In genomic region chr7:39664585-39664984, GRCh38 we compare ENCODE assay signal across 19 cellular contexts. TPM values are rescaled to one million over a fixed set of nuclear protein-coding genes. Genes with fewer than 3 reads are reported as not detected.
DNase-seq lines count a peak whose midpoint lies in the region; FAIRE-seq and TF ChIP-seq lines count a peak whose summit lies in the region.
"Had no signal": no experiment of that assay in that cellular context is flagged by ENCODE, and none has a peak within 500 bp of the region (broad histone marks: within the 10 kb centered on the region; RNA-seq: fewer than 3 reads in every experiment).

No MANE protein-coding gene starts in this region.

- H3K4me1 Mint-ChIP-seq in endothelial cell (ENCODE audit: unreplicated experiment) (peaks cover 46% of the 10 kb centered on the region), osteocyte (ENCODE audit: unreplicated experiment) (no peaks in the 10 kb centered on the region)

- no peak for TF ChIP-seq CTCF in endothelial cell (IDR thresholded peaks at IDR 0.05; ENCODE audit: unreplicated experiment)
- TF ChIP-seq CTCF in osteocyte (IDR thresholded peaks at IDR 0.05), result no peak

- H3K36me3 Mint-ChIP-seq in endothelial cell (ENCODE audit: low read depth, unreplicated experiment) (peaks cover 60% of the 10 kb centered on the region), osteocyte (ENCODE audit: unreplicated experiment) (peaks cover 15% of the 10 kb centered on the region)

- H3K4me3 Mint-ChIP-seq in endothelial cell (ENCODE audit: unreplicated experiment) (peak overlapping the region; percentile 9), osteocyte (ENCODE audit: unreplicated experiment) (no peak overlapping the region)
- H3K4me3 Mint-ChIP-seq: H9, HFFc6 had no signal

- CTCF ChIA-PET in HEK293T (lab: Yijun Ruan, JAX), result no interaction called here

- peak; percentile 44 for FAIRE-seq in urothelium cell line (lab: Jason Lieb, UNC)
- FAIRE-seq: G401.6, GM12892, GM19239 had no signal

- peak overlapping the region; percentile 58 for H3K27ac Mint-ChIP-seq in endothelial cell (ENCODE audit: unreplicated experiment)
- no peak overlapping the region for H3K27ac Mint-ChIP-seq in osteocyte (ENCODE audit: unreplicated experiment)
- H3K27ac Mint-ChIP-seq: H9, HFFc6, IgD-negative memory B cell had no signal

- DNase-seq in DMS 273 (lab: John Stamatoyannopoulos, UW; ENCODE audit: unreplicated experiment), result peak; percentile 62
- no peak for DNase-seq in DMS 273 treated with DMSO at 0.1 percent for 48 hours (lab: John Stamatoyannopoulos, UW)
- no peak for DNase-seq in HEK293T (ENCODE audit: extremely low spot score)
- DNase-seq in endothelial cell (ENCODE audit: low spot score), result no peak
- no peak for DNase-seq in urothelium cell line (ENCODE audit: low spot score)
- DNase-seq in osteocyte (ENCODE audit: extremely low spot score, unreplicated experiment), result no peak
- no peak for DNase-seq in HT-29 (ENCODE audit: low spot score)
- DNase-seq in SIG-M5 (lab: John Stamatoyannopoulos, UW), result no peak
- DNase-seq: AML-193, DMS153, DMS79 treated with DMSO at 0.1 percent for 48 hours, EL, GOT3, H9, HFFc6 had no signal

- peaks cover 6% of the 10 kb centered on the region for H3K9me3 Mint-ChIP-seq in endothelial cell (ENCODE audit: unreplicated experiment)
- peaks cover 13% of the 10 kb centered on the region for H3K9me3 Mint-ChIP-seq in osteocyte (ENCODE audit: unreplicated experiment)

- POLR2A ChIA-PET in HEK293T (lab: Yijun Ruan, JAX), result no interaction called here

- peaks cover 6% of the 10 kb centered on the region for H3K27me3 Mint-ChIP-seq in endothelial cell (ENCODE audit: unreplicated experiment)
- no peaks in the 10 kb centered on the region for H3K27me3 Mint-ChIP-seq in osteocyte (ENCODE audit: unreplicated experiment)
- H3K27me3 Mint-ChIP-seq: IgD-negative memory B cell had no signal

TF ChIP-seq in HEK293T, 16 proteins besides CTCF, POLR2A, EP300 and RAD21:
- TF ChIP-seq ELF4 (IDR thresholded peaks at IDR 0.05) (no peak), LEF1 (IDR thresholded peaks at IDR 0.05; ENCODE audit: borderline replicate concordance) (no peak), HDGF (IDR thresholded peaks at IDR 0.05; ENCODE audit: borderline replicate concordance) (no peak), PKNOX1 (IDR thresholded peaks at IDR 0.05) (peak; percentile 34; the same call in 1 of the 2 replicates), ZNF384 (IDR thresholded peaks at IDR 0.05) (no peak)

RNA-seq across cellular contexts. Expression of gene RALA, which starts 41.2 kb away (rescaled TPM):
- total RNA-seq in endothelial cell (ENCODE audit: unreplicated experiment), result 202 TPM
- total RNA-seq in osteocyte, result 30.5 and 34.3 TPM in 2 replicates
- 5.7 and 7.6 TPM in 2 replicates for total RNA-seq in HT-29 (2014; rRNA removed; shearing (Covaris generic))
